8 cellular contexts compared by ENCODE assay signal in genomic region chr13:99617474-99618255, GRCh38. TPM values are rescaled to one million over a fixed set of nuclear protein-coding genes. Genes with fewer than 3 reads are reported as not detected.
DNase-seq lines count a peak whose midpoint lies in the region; ATAC-seq and TF ChIP-seq lines count a peak whose summit lies in the region.

No MANE protein-coding gene starts in this region.

- peak; percentile 66 for ATAC-seq in HG02973 (IDR thresholded peaks at IDR 0.05; ENCODE audit: unreplicated experiment)

- H3K9me3 ChIP-seq in SJSA1 (replicated peaks) (no peaks in the 10 kb centered on the region), parathyroid adenoma (ENCODE audit: control insufficient read depth, low read length) (no peaks in the 10 kb centered on the region)

- peak; percentile 92 for TF ChIP-seq CTCF in fibroblast of mammary gland (conservative IDR thresholded peaks at IDR 0.05; ENCODE audit: control insufficient read depth, insufficient read depth, low read depth, low read length)
- peak; percentile 20 for TF ChIP-seq CTCF in parathyroid adenoma (IDR thresholded peaks at IDR 0.05)

- H3K4me1 ChIP-seq in SJSA1 (replicated peaks) (peaks cover 6% of the 10 kb centered on the region), parathyroid adenoma (no peaks in the 10 kb centered on the region)

- H3K36me3 ChIP-seq in SJSA1, result no peaks in the 10 kb centered on the region
- no peaks in the 10 kb centered on the region for H3K36me3 ChIP-seq in parathyroid adenoma (ENCODE audit: control insufficient read depth, insufficient read depth, low read length)

- DNase-seq in NCI-H2196 (lab: John Stamatoyannopoulos, UW; ENCODE audit: unreplicated experiment) (peak; percentile 21), NCI-H2196 treated with DMSO at 0.1 percent for 48 hours (lab: John Stamatoyannopoulos, UW; ENCODE audit: unreplicated experiment) (no peak), SJSA1 (ENCODE audit: low read depth in 1 of 2, low spot score in 2 of 2) (peak; percentile 77 to 85), fibroblast of mammary gland (ENCODE audit: low read depth) (peak; percentile 66), NCI-H1436 treated with DMSO at 0.1 percent for 48 hours (lab: John Stamatoyannopoulos, UW) (no peak), putamen (ENCODE audit: low spot score) (no peak)

- H3K27me3 ChIP-seq in SJSA1 (replicated peaks), result peaks cover 11% of the 10 kb centered on the region; the same call in 1 of the 2 replicates
- H3K27me3 ChIP-seq in parathyroid adenoma (ENCODE audit: control insufficient read depth, insufficient read depth, low read length), result no peaks in the 10 kb centered on the region

- H3K9ac ChIP-seq in parathyroid adenoma, result no peak overlapping the region

- no peak overlapping the region for H3K4me2 ChIP-seq in parathyroid adenoma (ENCODE audit: low read length)

- no peaks in the 10 kb centered on the region for H3K79me2 ChIP-seq in parathyroid adenoma

- H3K4me3 ChIP-seq in SJSA1 (no peak overlapping the region), fibroblast of mammary gland (ENCODE audit: control insufficient read depth, low read depth, low read length) (no peak overlapping the region), parathyroid adenoma (ENCODE audit: low read depth, low read length) (no peak overlapping the region)

- no peak overlapping the region for H2AFZ ChIP-seq in parathyroid adenoma

- H3K27ac ChIP-seq in SJSA1 (no peak overlapping the region), parathyroid adenoma (no peak overlapping the region)

RNA-seq across cellular contexts. Expression of gene CLYBL, which starts 11.2 kb away (rescaled TPM):
- 0.16 and 1.5 TPM in 2 replicates for total RNA-seq in SJSA1 (2014; rRNA removed; shearing (Covaris generic))

Comparison
In these comparisons a context has a peak if more than half of its experiments do, and no peak if none do; other contexts are left out.
1. DNase-seq: peak in NCI-H2196 (single experiment), SJSA1 (2 of 2) and fibroblast of mammary gland (single experiment); none in NCI-H2196 treated with DMSO at 0.1 percent for 48 hours (single experiment), NCI-H1436 treated with DMSO at 0.1 percent for 48 hours (single experiment) and putamen (single experiment).